18 cellular contexts compared by ENCODE assay signal in genomic region chr6:16165641-16166040, GRCh38. TPM values are rescaled to one million over a fixed set of nuclear protein-coding genes. Genes with fewer than 3 reads are reported as not detected.
DNase-seq lines count a peak whose midpoint lies in the region; ATAC-seq and TF ChIP-seq lines count a peak whose summit lies in the region.
"Had no signal": no experiment of that assay in that cellular context is flagged by ENCODE, and none has a peak within 500 bp of the region (broad histone marks: within the 10 kb centered on the region; RNA-seq: fewer than 3 reads in every experiment).

No MANE protein-coding gene starts in this region.

- H3K4me2 ChIP-seq in mesendoderm (ENCODE audit: low read length) (no peak overlapping the region), trophoblast cell (ENCODE audit: low read length) (no peak overlapping the region)
- H3K4me2 ChIP-seq: BLaER1 had no signal

- no peaks in the 10 kb centered on the region for H3K9me3 ChIP-seq in Caco-2
- no peaks in the 10 kb centered on the region for H3K9me3 ChIP-seq in trophoblast cell (ENCODE audit: insufficient read depth, low read depth, low read length)
- H3K9me3 ChIP-seq: BLaER1, HAP-1 had no signal

- peaks cover 8% of the 10 kb centered on the region for H3K36me3 Mint-ChIP-seq in Caco-2 (ENCODE audit: insufficient read depth, unreplicated experiment)
- peaks cover 5 to 7% of the 10 kb centered on the region in 2 donors for H3K36me3 Mint-ChIP-seq in stimulated activated naive B cell treated with anti-CD40 and anti-IgM and Interleukin-4, amounts not matched to agents 10 μg/mL and 1 μg/mL and 100 μg/mL, for 72 hours
- H3K36me3 Mint-ChIP-seq: CD4-positive, CD25-positive, alpha-beta regulatory T cell; CD8-positive, alpha-beta T cell had no signal

- H3K27me3 ChIP-seq in Caco-2 (replicated peaks; ENCODE audit: control insufficient read depth, insufficient read depth, low read length) = no peaks in the 10 kb centered on the region
- H3K27me3 ChIP-seq in mesendoderm (ENCODE audit: insufficient read depth, low read length, poor library complexity) = no peaks in the 10 kb centered on the region
- no peaks in the 10 kb centered on the region for H3K27me3 ChIP-seq in trophoblast cell (ENCODE audit: insufficient read depth, low read length)
- H3K27me3 ChIP-seq: BLaER1 had no signal

- H2BK5ac ChIP-seq in mesendoderm (ENCODE audit: low read length) (no peak overlapping the region), trophoblast cell (ENCODE audit: low read depth, low read length, poor library complexity) (no peak overlapping the region)

- WGBS in mesendoderm (ENCODE audit: extremely low coverage, insufficient coverage, low lambda C conversion rate) = no CpG with 5 or more reads among the region's 5 CpGs
- no CpG with 5 or more reads among the region's 5 CpGs for WGBS in trophoblast cell (ENCODE audit: extremely low coverage, insufficient coverage, insufficient read length)

- H2AK5ac ChIP-seq in mesendoderm (ENCODE audit: low read length) (no peak overlapping the region), trophoblast cell (ENCODE audit: low read length) (no peak overlapping the region)

- H3K36me3 ChIP-seq in Caco-2 (ENCODE audit: control insufficient read depth, insufficient read depth, low read length) (no peaks in the 10 kb centered on the region), mesendoderm (ENCODE audit: control insufficient read depth, insufficient read depth, low read length) (no peaks in the 10 kb centered on the region), trophoblast cell (ENCODE audit: control insufficient read depth in 1 of 2, insufficient read depth in 2 of 2, low read length in 2 of 2) (no peaks in the 10 kb centered on the region)
- H3K36me3 ChIP-seq: BLaER1, HAP-1 had no signal

- H2BK12ac ChIP-seq in trophoblast cell (ENCODE audit: low read length) = peak overlapping the region; percentile 5

- peak overlapping the region; percentile 88 for H3K27ac Mint-ChIP-seq in Caco-2 (ENCODE audit: unreplicated experiment)
- H3K27ac Mint-ChIP-seq in stimulated activated naive B cell treated with anti-CD40 and anti-IgM and Interleukin-4, amounts not matched to agents 10 μg/mL and 1 μg/mL and 100 μg/mL, for 72 hours = peak overlapping the region; percentile 33
- H3K27ac Mint-ChIP-seq: B cell; CD4-positive, CD25-positive, alpha-beta regulatory T cell; CD8-positive, alpha-beta T cell; HFFc6 had no signal

- POLR2A ChIA-PET in Caco-2 (lab: Charles Lee) = no interaction called here

- H3K4me1 Mint-ChIP-seq in Caco-2 (ENCODE audit: low read depth, unreplicated experiment) = peaks cover 57% of the 10 kb centered on the region
- H3K4me1 Mint-ChIP-seq in stimulated activated naive B cell treated with anti-CD40 and anti-IgM and Interleukin-4, amounts not matched to agents 10 μg/mL and 1 μg/mL and 100 μg/mL, for 72 hours = peaks cover 40 to 63% of the 10 kb centered on the region in 2 donors

- ATAC-seq in stimulated activated naive B cell treated with anti-CD40 and anti-IgM and Interleukin-4, amounts not matched to agents 10 μg/mL and 1 μg/mL and 100 μg/mL, for 72 hours (replicated peaks) = no peak
- ATAC-seq: CD8-positive, alpha-beta T cell had no signal

- H3K79me2 ChIP-seq in mesendoderm (ENCODE audit: control insufficient read depth, insufficient read depth, low read length) (no peaks in the 10 kb centered on the region), trophoblast cell (ENCODE audit: control insufficient read depth, insufficient read depth, low read length, poor library complexity) (no peaks in the 10 kb centered on the region)

- no peak overlapping the region for H2BK15ac ChIP-seq in mesendoderm (replicated peaks; ENCODE audit: low read depth)

- no peak for TF ChIP-seq CTCF in Caco-2 (IDR thresholded peaks at IDR 0.05; ENCODE audit: insufficient read depth in 1 of 2, low read depth in 1 of 2, low read length in 1 of 2, severe bottlenecking in 1 of 2, unreplicated experiment in 1 of 2)

- no peaks in the 10 kb centered on the region for H3K27me3 Mint-ChIP-seq in Caco-2 (ENCODE audit: insufficient read depth, unreplicated experiment)
- no peaks in the 10 kb centered on the region for H3K27me3 Mint-ChIP-seq in stimulated activated naive B cell treated with anti-CD40 and anti-IgM and Interleukin-4, amounts not matched to agents 10 μg/mL and 1 μg/mL and 100 μg/mL, for 72 hours

- no peak overlapping the region for H3K56ac ChIP-seq in mesendoderm (ENCODE audit: low read length)

- H2BK120ac ChIP-seq in mesendoderm (ENCODE audit: low read depth, low read length) (no peak overlapping the region), trophoblast cell (ENCODE audit: insufficient read depth, low read length, poor library complexity) (peak overlapping the region; percentile 47)

- H3K4ac ChIP-seq in mesendoderm (ENCODE audit: low read depth, low read length) (no peak overlapping the region), trophoblast cell (ENCODE audit: low read depth, low read length) (peak overlapping the region; percentile 31)

- H3K18ac ChIP-seq in mesendoderm (ENCODE audit: low read length) = no peak overlapping the region
- H3K18ac ChIP-seq in trophoblast cell (ENCODE audit: low read length) = peak overlapping the region; percentile 48

- no peaks in the 10 kb centered on the region for H3K79me1 ChIP-seq in mesendoderm (ENCODE audit: low read length)
- H3K79me1 ChIP-seq in trophoblast cell (ENCODE audit: low read length) = peaks cover 7% of the 10 kb centered on the region

- no peak overlapping the region for H3K9ac ChIP-seq in mesendoderm (ENCODE audit: low read length)
- H3K9ac ChIP-seq in trophoblast cell (ENCODE audit: low read length) = no peak overlapping the region
- H3K9ac ChIP-seq: BLaER1 had no signal

- no peak overlapping the region for H4K8ac ChIP-seq in mesendoderm (ENCODE audit: low read depth, low read length)
- H4K8ac ChIP-seq in trophoblast cell (ENCODE audit: low read depth, low read length) = no peak overlapping the region

- intact Hi-C loops in Caco-2 (cut with micrococcal nuclease; ENCODE audit: unreplicated experiment) = no loop called here

- BruUV-seq in Caco-2 (replicated peaks; lab: Mats Ljungman, UMichigan) = no TSS peak

- DNase-seq in Caco-2 (no peak), mesendoderm (peak; percentile 64), trophoblast cell (no peak), NCI-H2227 treated with DMSO at 0.1 percent for 48 hours (lab: John Stamatoyannopoulos, UW) (no peak), NCI-H1417 treated with DMSO at 0.1 percent for 48 hours (lab: John Stamatoyannopoulos, UW) (no peak)
- DNase-seq in stimulated activated naive B cell treated with anti-CD40 and anti-IgM and Interleukin-4, amounts not matched to agents 10 μg/mL and 1 μg/mL and 100 μg/mL, for 72 hours = no peak
- no peak for DNase-seq in stimulated activated CD4-positive, alpha-beta T cell treated with anti-CD3 and anti-CD28 coated beads, Interleukin-15, amount 100 ng/mL, for 24 hours
- DNase-seq: CD4-positive, CD25-positive, alpha-beta regulatory T cell; CD8-positive, alpha-beta T cell; DMS153; DND-41; GOT3; HFFc6 had no signal

- peak overlapping the region; percentile 39 for H3K4me3 Mint-ChIP-seq in Caco-2 (ENCODE audit: unreplicated experiment)
- H3K4me3 Mint-ChIP-seq in stimulated activated naive B cell treated with anti-CD40 and anti-IgM and Interleukin-4, amounts not matched to agents 10 μg/mL and 1 μg/mL and 100 μg/mL, for 72 hours = no peak overlapping the region
- H3K4me3 Mint-ChIP-seq: B cell; CD4-positive, CD25-positive, alpha-beta regulatory T cell; CD8-positive, alpha-beta T cell; HFFc6 had no signal

- H3K14ac ChIP-seq in trophoblast cell (ENCODE audit: low read length) = no peak overlapping the region

- H4K12ac ChIP-seq in trophoblast cell (ENCODE audit: low read depth, low read length) = no peak overlapping the region

- H3K9me3 Mint-ChIP-seq in Caco-2 (ENCODE audit: unreplicated experiment) = no peaks in the 10 kb centered on the region
- no peaks in the 10 kb centered on the region for H3K9me3 Mint-ChIP-seq in stimulated activated naive B cell treated with anti-CD40 and anti-IgM and Interleukin-4, amounts not matched to agents 10 μg/mL and 1 μg/mL and 100 μg/mL, for 72 hours
- H3K9me3 Mint-ChIP-seq: CD4-positive, CD25-positive, alpha-beta regulatory T cell; CD8-positive, alpha-beta T cell; HFFc6 had no signal

- no peak overlapping the region for H3K27ac ChIP-seq in mesendoderm (ENCODE audit: low read depth, low read length)
- no peak overlapping the region for H3K27ac ChIP-seq in trophoblast cell (ENCODE audit: low read depth, low read length)
- H3K27ac ChIP-seq: 22Rv1, BLaER1, C4-2B had no signal

- H3K4me3 ChIP-seq in Caco-2 (ENCODE audit: low read depth, low read length) (no peak overlapping the region), mesendoderm (ENCODE audit: low read length) (no peak overlapping the region), trophoblast cell (ENCODE audit: low read depth, low read length) (no peak overlapping the region)
- H3K4me3 ChIP-seq: BLaER1, HAP-1 had no signal

- H4K5ac ChIP-seq in mesendoderm (ENCODE audit: low read length) = no peak overlapping the region

- H3K23ac ChIP-seq in mesendoderm (ENCODE audit: low read length) (no peak overlapping the region), trophoblast cell (ENCODE audit: low read length) (no peak overlapping the region)

- CTCF ChIA-PET in Caco-2 (lab: Charles Lee) = interaction anchor here (0.6 kb wide), 1 partner anchor 35 kb away, joined by 3 read pairs; no protein-coding TSS in a partner anchor

- H3K4me1 ChIP-seq in Caco-2 (peaks cover 58% of the 10 kb centered on the region), mesendoderm (ENCODE audit: control insufficient read depth, low read depth, low read length) (peaks cover 5% of the 10 kb centered on the region), trophoblast cell (ENCODE audit: control insufficient read depth in 1 of 2, insufficient read depth in 2 of 2, low read length in 2 of 2) (peaks cover 4 to 9% of the 10 kb centered on the region in 2 experiments)

- no peak overlapping the region for H2AFZ ChIP-seq in trophoblast cell (ENCODE audit: insufficient read depth, low read length, poor library complexity)

- H4K91ac ChIP-seq in trophoblast cell (ENCODE audit: low read depth, low read length) = peak overlapping the region; percentile 58

RNA-seq across cellular contexts. Expression of gene MYLIP, which starts 36.8 kb away (rescaled TPM):
- 46.5 and 48.1 TPM in 2 replicates for total RNA-seq in Caco-2 (2022)
- polyA plus RNA-seq in mesendoderm (2013, experiment 1 of 2) = 13.4 TPM
- 13.6 TPM for polyA plus RNA-seq in mesendoderm (2013, experiment 2 of 2)
- 29.7 and 30.4 TPM in 2 replicates for polyA plus RNA-seq in trophoblast cell (2013)
